Comparison of ENCODE assay signal across 1 cellular context in the genomic region with DNA sequence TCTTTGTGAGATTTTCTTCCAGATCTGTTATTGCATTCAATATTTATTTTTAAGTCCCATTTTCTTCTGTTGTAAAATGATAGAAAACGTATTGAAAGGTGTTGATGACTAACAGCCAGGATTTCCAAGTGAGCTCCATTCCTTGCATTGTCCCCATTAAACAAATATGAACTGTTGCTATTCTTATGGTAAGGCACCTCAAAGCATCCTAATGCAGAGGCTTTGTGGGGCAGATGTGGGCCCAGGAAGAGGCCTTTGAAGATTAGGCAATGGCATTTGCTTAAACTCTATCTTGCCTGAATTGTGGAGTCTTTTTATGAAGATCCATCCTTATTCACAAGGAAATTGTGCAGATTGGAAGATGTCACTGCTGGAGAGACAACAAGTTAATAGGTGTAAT.
TF ChIP-seq lines count a peak whose summit lies in the region.

No MANE protein-coding gene starts in this region.

TF ChIP-seq in GM12878, 131 proteins besides CTCF, POLR2A, EP300 and RAD21 (continued from another document):
- TF ChIP-seq EZH2 (IDR thresholded peaks at IDR 0.05; ENCODE audit: borderline replicate concordance, control insufficient read depth, low read depth, low read length) (no peak), HDAC2 (IDR thresholded peaks at IDR 0.05) (no peak), NR2C1 (IDR thresholded peaks at IDR 0.05) (no peak), BCL11A (IDR thresholded peaks at IDR 0.05; ENCODE audit: low read depth, low read length) (no peak), TCF3 (IDR thresholded peaks at IDR 0.05; ENCODE audit: borderline replicate concordance, insufficient read depth, low read depth, low read length) (no peak)
- TF ChIP-seq, protein P1, sequence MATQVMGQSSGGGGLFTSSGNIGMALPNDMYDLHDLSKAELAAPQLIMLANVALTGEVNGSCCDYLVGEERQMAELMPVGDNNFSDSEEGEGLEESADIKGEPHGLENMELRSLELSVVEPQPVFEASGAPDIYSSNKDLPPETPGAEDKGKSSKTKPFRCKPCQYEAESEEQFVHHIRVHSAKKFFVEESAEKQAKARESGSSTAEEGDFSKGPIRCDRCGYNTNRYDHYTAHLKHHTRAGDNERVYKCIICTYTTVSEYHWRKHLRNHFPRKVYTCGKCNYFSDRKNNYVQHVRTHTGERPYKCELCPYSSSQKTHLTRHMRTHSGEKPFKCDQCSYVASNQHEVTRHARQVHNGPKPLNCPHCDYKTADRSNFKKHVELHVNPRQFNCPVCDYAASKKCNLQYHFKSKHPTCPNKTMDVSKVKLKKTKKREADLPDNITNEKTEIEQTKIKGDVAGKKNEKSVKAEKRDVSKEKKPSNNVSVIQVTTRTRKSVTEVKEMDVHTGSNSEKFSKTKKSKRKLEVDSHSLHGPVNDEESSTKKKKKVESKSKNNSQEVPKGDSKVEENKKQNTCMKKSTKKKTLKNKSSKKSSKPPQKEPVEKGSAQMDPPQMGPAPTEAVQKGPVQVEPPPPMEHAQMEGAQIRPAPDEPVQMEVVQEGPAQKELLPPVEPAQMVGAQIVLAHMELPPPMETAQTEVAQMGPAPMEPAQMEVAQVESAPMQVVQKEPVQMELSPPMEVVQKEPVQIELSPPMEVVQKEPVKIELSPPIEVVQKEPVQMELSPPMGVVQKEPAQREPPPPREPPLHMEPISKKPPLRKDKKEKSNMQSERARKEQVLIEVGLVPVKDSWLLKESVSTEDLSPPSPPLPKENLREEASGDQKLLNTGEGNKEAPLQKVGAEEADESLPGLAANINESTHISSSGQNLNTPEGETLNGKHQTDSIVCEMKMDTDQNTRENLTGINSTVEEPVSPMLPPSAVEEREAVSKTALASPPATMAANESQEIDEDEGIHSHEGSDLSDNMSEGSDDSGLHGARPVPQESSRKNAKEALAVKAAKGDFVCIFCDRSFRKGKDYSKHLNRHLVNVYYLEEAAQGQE (IDR thresholded peaks at IDR 0.05; ENCODE audit: low read depth, low read length) = no peak
- TF ChIP-seq, protein P2, sequence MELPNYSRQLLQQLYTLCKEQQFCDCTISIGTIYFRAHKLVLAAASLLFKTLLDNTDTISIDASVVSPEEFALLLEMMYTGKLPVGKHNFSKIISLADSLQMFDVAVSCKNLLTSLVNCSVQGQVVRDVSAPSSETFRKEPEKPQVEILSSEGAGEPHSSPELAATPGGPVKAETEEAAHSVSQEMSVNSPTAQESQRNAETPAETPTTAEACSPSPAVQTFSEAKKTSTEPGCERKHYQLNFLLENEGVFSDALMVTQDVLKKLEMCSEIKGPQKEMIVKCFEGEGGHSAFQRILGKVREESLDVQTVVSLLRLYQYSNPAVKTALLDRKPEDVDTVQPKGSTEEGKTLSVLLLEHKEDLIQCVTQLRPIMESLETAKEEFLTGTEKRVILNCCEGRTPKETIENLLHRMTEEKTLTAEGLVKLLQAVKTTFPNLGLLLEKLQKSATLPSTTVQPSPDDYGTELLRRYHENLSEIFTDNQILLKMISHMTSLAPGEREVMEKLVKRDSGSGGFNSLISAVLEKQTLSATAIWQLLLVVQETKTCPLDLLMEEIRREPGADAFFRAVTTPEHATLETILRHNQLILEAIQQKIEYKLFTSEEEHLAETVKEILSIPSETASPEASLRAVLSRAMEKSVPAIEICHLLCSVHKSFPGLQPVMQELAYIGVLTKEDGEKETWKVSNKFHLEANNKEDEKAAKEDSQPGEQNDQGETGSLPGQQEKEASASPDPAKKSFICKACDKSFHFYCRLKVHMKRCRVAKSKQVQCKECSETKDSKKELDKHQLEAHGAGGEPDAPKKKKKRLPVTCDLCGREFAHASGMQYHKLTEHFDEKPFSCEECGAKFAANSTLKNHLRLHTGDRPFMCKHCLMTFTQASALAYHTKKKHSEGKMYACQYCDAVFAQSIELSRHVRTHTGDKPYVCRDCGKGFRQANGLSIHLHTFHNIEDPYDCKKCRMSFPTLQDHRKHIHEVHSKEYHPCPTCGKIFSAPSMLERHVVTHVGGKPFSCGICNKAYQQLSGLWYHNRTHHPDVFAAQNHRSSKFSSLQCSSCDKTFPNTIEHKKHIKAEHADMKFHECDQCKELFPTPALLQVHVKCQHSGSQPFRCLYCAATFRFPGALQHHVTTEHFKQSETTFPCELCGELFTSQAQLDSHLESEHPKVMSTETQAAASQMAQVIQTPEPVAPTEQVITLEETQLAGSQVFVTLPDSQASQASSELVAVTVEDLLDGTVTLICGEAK (IDR thresholded peaks at IDR 0.05; ENCODE audit: borderline replicate concordance) = no peak
- TF ChIP-seq, protein P3, sequence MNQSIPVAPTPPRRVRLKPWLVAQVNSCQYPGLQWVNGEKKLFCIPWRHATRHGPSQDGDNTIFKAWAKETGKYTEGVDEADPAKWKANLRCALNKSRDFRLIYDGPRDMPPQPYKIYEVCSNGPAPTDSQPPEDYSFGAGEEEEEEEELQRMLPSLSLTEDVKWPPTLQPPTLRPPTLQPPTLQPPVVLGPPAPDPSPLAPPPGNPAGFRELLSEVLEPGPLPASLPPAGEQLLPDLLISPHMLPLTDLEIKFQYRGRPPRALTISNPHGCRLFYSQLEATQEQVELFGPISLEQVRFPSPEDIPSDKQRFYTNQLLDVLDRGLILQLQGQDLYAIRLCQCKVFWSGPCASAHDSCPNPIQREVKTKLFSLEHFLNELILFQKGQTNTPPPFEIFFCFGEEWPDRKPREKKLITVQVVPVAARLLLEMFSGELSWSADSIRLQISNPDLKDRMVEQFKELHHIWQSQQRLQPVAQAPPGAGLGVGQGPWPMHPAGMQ (IDR thresholded peaks at IDR 0.05; ENCODE audit: borderline replicate concordance) = no peak
- TF ChIP-seq, protein P4, sequence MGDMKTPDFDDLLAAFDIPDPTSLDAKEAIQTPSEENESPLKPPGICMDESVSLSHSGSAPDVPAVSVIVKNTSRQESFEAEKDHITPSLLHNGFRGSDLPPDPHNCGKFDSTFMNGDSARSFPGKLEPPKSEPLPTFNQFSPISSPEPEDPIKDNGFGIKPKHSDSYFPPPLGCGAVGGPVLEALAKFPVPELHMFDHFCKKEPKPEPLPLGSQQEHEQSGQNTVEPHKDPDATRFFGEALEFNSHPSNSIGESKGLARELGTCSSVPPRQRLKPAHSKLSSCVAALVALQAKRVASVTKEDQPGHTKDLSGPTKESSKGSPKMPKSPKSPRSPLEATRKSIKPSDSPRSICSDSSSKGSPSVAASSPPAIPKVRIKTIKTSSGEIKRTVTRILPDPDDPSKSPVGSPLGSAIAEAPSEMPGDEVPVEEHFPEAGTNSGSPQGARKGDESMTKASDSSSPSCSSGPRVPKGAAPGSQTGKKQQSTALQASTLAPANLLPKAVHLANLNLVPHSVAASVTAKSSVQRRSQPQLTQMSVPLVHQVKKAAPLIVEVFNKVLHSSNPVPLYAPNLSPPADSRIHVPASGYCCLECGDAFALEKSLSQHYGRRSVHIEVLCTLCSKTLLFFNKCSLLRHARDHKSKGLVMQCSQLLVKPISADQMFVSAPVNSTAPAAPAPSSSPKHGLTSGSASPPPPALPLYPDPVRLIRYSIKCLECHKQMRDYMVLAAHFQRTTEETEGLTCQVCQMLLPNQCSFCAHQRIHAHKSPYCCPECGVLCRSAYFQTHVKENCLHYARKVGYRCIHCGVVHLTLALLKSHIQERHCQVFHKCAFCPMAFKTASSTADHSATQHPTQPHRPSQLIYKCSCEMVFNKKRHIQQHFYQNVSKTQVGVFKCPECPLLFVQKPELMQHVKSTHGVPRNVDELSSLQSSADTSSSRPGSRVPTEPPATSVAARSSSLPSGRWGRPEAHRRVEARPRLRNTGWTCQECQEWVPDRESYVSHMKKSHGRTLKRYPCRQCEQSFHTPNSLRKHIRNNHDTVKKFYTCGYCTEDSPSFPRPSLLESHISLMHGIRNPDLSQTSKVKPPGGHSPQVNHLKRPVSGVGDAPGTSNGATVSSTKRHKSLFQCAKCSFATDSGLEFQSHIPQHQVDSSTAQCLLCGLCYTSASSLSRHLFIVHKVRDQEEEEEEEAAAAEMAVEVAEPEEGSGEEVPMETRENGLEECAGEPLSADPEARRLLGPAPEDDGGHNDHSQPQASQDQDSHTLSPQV (IDR thresholded peaks at IDR 0.05) = no peak
